Comparison of ENCODE assay signal across 31 cellular contexts in the genomic region with DNA sequence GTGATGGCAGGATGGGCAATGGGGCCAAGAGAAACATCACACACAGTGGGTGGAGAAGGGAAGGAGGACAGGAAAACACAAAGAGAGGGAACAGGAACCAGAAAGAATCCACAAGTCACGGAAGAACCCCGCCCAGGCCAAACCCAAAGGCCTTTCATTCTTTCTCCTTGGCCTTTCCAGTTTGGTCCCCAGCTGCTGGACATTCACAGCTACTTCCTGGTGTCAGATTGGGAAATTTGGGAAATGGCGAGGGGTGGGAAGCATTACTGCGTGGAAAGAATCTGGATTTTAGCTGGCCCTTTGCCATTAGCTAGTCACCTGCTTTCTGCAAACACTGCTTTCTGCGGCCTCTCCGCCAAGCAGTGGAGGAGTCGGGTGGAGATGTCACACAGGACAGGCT.
A peak's percentile ranks its signal among the peaks of the same experiment; 100 is the strongest.
DNase-seq lines count a peak whose midpoint lies in the region; ATAC-seq and TF ChIP-seq lines count a peak whose summit lies in the region.
"Had no signal": no experiment of that assay in that cellular context is flagged by ENCODE, and none has a peak within 500 bp of the region (broad histone marks: within the 10 kb centered on the region; RNA-seq: fewer than 3 reads in every experiment).

No MANE protein-coding gene starts in this region.

- H3K4ac ChIP-seq in mesenchymal stem cell (ENCODE audit: low read depth in 1 of 2, low read length in 2 of 2) (no peak overlapping the region), mesendoderm (ENCODE audit: low read depth, low read length) (no peak overlapping the region)

- H3K4me1 ChIP-seq in right cardiac atrium (ENCODE audit: control insufficient read depth, insufficient read depth, low read length) (peaks cover 3% of the 10 kb centered on the region), mesenchymal stem cell (ENCODE audit: control insufficient read depth, insufficient read depth, low read depth, low read length) (peaks cover 7% of the 10 kb centered on the region), mesendoderm (ENCODE audit: control insufficient read depth, low read depth, low read length) (no peaks in the 10 kb centered on the region), esophagus muscularis mucosa (peaks cover 0 to 7% (median 0%) of the 10 kb centered on the region in 4 donors)
- H3K4me1 ChIP-seq: colonic mucosa, gastrocnemius medialis, stomach had no signal

- H4K5ac ChIP-seq in mesendoderm (ENCODE audit: low read length), result no peak overlapping the region

- no peak overlapping the region for H2AFZ ChIP-seq in mesenchymal stem cell (ENCODE audit: low read depth, low read length)
- H2AFZ ChIP-seq: hepatocyte had no signal

- peaks cover 75% of the 10 kb centered on the region for H3K4me1 Mint-ChIP-seq in chondrocyte (ENCODE audit: low read depth)
- H3K4me1 Mint-ChIP-seq: immature natural killer cell, natural killer cell had no signal

- no peak for TF ChIP-seq EP300 in esophagus muscularis mucosa (IDR thresholded peaks at IDR 0.05)

- no peaks in the 10 kb centered on the region for H3K27me3 Mint-ChIP-seq in chondrocyte (ENCODE audit: low read depth)
- H3K27me3 Mint-ChIP-seq: effector memory CD8-positive, alpha-beta T cell; IgD-negative memory B cell had no signal

- H4K8ac ChIP-seq in mesenchymal stem cell (ENCODE audit: low read length), result peak overlapping the region; percentile 77
- H4K8ac ChIP-seq in mesendoderm (ENCODE audit: low read depth, low read length), result no peak overlapping the region

- H2BK120ac ChIP-seq in mesenchymal stem cell (ENCODE audit: low read depth, low read length) (no peak overlapping the region), mesendoderm (ENCODE audit: low read depth, low read length) (no peak overlapping the region)

- H3K14ac ChIP-seq in mesenchymal stem cell (ENCODE audit: low read length in 2 of 2), result peak overlapping the region in 1 of 2 experiments; percentile 72

- peak overlapping the region in 1 of 2 experiments; percentile 21 for H2BK12ac ChIP-seq in mesenchymal stem cell (ENCODE audit: low read length in 2 of 2)

- TF ChIP-seq POLR2A in esophagus muscularis mucosa (IDR thresholded peaks at IDR 0.05; ENCODE audit: low read depth), result no peak

- H3K18ac ChIP-seq in mesenchymal stem cell (ENCODE audit: low read depth in 1 of 2, low read length in 2 of 2) (peak overlapping the region; percentile 28 to 72), mesendoderm (ENCODE audit: low read length) (no peak overlapping the region)

- no peak overlapping the region for H3K4me3 ChIP-seq in right cardiac atrium (ENCODE audit: low read length)
- H3K4me3 ChIP-seq in mesenchymal stem cell (ENCODE audit: insufficient read depth in 1 of 2, low read depth in 1 of 2, low read length in 2 of 2), result no peak overlapping the region
- no peak overlapping the region for H3K4me3 ChIP-seq in mesendoderm (ENCODE audit: low read length)
- H3K4me3 ChIP-seq in esophagus muscularis mucosa, result no peak overlapping the region
- H3K4me3 ChIP-seq: adrenal gland; BLaER1 treated with 17β-estradiol and CSF1 and Interleukin-3, amounts not matched to agents 10 nM and 100 nM; colonic mucosa; gastrocnemius medialis; hepatocyte; smooth muscle cell; stomach; tibial artery had no signal

- peak overlapping the region; percentile 57 for H2AK5ac ChIP-seq in mesenchymal stem cell (ENCODE audit: low read length, severe bottlenecking)
- H2AK5ac ChIP-seq in mesendoderm (ENCODE audit: low read length), result no peak overlapping the region

- H2BK15ac ChIP-seq in mesenchymal stem cell (ENCODE audit: low read depth, poor library complexity, severe bottlenecking) (peak overlapping the region; percentile 74), mesendoderm (replicated peaks; ENCODE audit: low read depth) (no peak overlapping the region)

- H3K9ac ChIP-seq in mesenchymal stem cell (ENCODE audit: low read length), result no peak overlapping the region
- no peak overlapping the region for H3K9ac ChIP-seq in mesendoderm (ENCODE audit: low read length)
- H3K9ac ChIP-seq: BLaER1 treated with 17β-estradiol and CSF1 and Interleukin-3, amounts not matched to agents 10 nM and 100 nM had no signal

- DNase-seq in right cardiac atrium, result peak in 2 of 3 donors; percentile 46 to 69
- no peak for DNase-seq in Right ventricle myocardium inferior (ENCODE audit: missing footprints)
- DNase-seq in chondrocyte (ENCODE audit: low spot score), result no peak
- no peak for DNase-seq in mesenchymal stem cell
- DNase-seq in mesendoderm, result no peak
- no peak for DNase-seq in esophagus muscularis mucosa (ENCODE audit: extremely low spot score)
- DNase-seq: activated CD4-positive, alpha-beta T cell treated with anti-CD3 and anti-CD28 coated beads, Interleukin-2, amount 50 U/mL, for 4 hours; activated naive CD4-positive, alpha-beta T cell treated with anti-CD3 and anti-CD28 coated beads for 36 hours; adrenal gland; colonic mucosa; DMS53; effector memory CD8-positive, alpha-beta T cell; gastrocnemius medialis; immature natural killer cell; midbrain; natural killer cell; NCI-H1105; NCI-H1930; NCI-H2227 treated with DMSO at 0.1 percent for 48 hours; NCI-H69; stimulated activated CD4-positive, alpha-beta T cell treated with anti-CD3 and anti-CD28 coated beads, Interleukin-1b, Interleukin-23, amount 100 ng/mL, for 48 hours; stimulated activated CD8-positive, alpha-beta memory T cell treated with anti-CD3 and anti-CD28 coated beads, Interleukin-4, amount 100 ng/mL, for 48 hours; stomach; T-helper 9 cell; tibial artery had no signal

- no peak overlapping the region for H3K27ac ChIP-seq in right cardiac atrium (ENCODE audit: low read length)
- no peak overlapping the region for H3K27ac ChIP-seq in mesenchymal stem cell (ENCODE audit: low read length, poor library complexity, severe bottlenecking)
- H3K27ac ChIP-seq in mesendoderm (ENCODE audit: low read depth, low read length), result no peak overlapping the region
- no peak overlapping the region for H3K27ac ChIP-seq in esophagus muscularis mucosa (replicated peaks in 1 of 4)
- H3K27ac ChIP-seq: adrenal gland, colonic mucosa, gastrocnemius medialis, hepatocyte, stomach had no signal

- no peak overlapping the region for H3K4me2 ChIP-seq in mesenchymal stem cell (ENCODE audit: low read length, poor library complexity, severe bottlenecking)
- H3K4me2 ChIP-seq in mesendoderm (ENCODE audit: low read length), result no peak overlapping the region
- H3K4me2 ChIP-seq: hepatocyte, smooth muscle cell had no signal

- H4K91ac ChIP-seq in mesenchymal stem cell (ENCODE audit: low read length), result peak overlapping the region; percentile 61

- H3K9me3 ChIP-seq in right cardiac atrium (ENCODE audit: control insufficient read depth, low read length) (no peaks in the 10 kb centered on the region), mesenchymal stem cell (ENCODE audit: control insufficient read depth, low read length) (no peaks in the 10 kb centered on the region), esophagus muscularis mucosa (no peaks in the 10 kb centered on the region)
- H3K9me3 ChIP-seq: adrenal gland; BLaER1 treated with 17β-estradiol and CSF1 and Interleukin-3, amounts not matched to agents 10 nM and 100 nM; colonic mucosa; gastrocnemius medialis; stomach; tibial artery had no signal

- peak overlapping the region; percentile 80 for H3K27ac Mint-ChIP-seq in chondrocyte (ENCODE audit: unreplicated experiment)
- H3K27ac Mint-ChIP-seq: activated naive CD4-positive, alpha-beta T cell treated with anti-CD3 and anti-CD28 coated beads for 36 hours; effector memory CD8-positive, alpha-beta T cell; IgD-negative memory B cell; immature natural killer cell; natural killer cell had no signal

- no peaks in the 10 kb centered on the region for H3K9me3 Mint-ChIP-seq in chondrocyte (ENCODE audit: low read depth)
- H3K9me3 Mint-ChIP-seq: activated naive CD4-positive, alpha-beta T cell treated with anti-CD3 and anti-CD28 coated beads for 36 hours; effector memory CD8-positive, alpha-beta T cell; IgD-negative memory B cell; immature natural killer cell; natural killer cell had no signal

- H3K4me3 Mint-ChIP-seq in chondrocyte (ENCODE audit: unreplicated experiment), result peak overlapping the region; percentile 14
- H3K4me3 Mint-ChIP-seq: activated naive CD4-positive, alpha-beta T cell treated with anti-CD3 and anti-CD28 coated beads for 36 hours; effector memory CD8-positive, alpha-beta T cell; IgD-negative memory B cell; immature natural killer cell; natural killer cell had no signal

- 80% methylated on average over 7 of the region's 7 CpGs for WGBS in right cardiac atrium
- 95% methylated on average over 7 of the region's 7 CpGs for WGBS in mesenchymal stem cell
- WGBS in mesendoderm (ENCODE audit: extremely low coverage, insufficient coverage, low lambda C conversion rate), result no CpG with 5 or more reads among the region's 7 CpGs
- 81% methylated on average over 7 of the region's 7 CpGs for WGBS in esophagus muscularis mucosa

- no peak overlapping the region for H2BK5ac ChIP-seq in mesenchymal stem cell (ENCODE audit: low read depth, low read length, poor library complexity, severe bottlenecking)
- H2BK5ac ChIP-seq in mesendoderm (ENCODE audit: low read length), result no peak overlapping the region

- H3K56ac ChIP-seq in mesendoderm (ENCODE audit: low read length), result no peak overlapping the region

- H3K79me2 ChIP-seq in mesendoderm (ENCODE audit: control insufficient read depth, insufficient read depth, low read length), result no peaks in the 10 kb centered on the region
- H3K79me2 ChIP-seq: hepatocyte had no signal

- H3K36me3 Mint-ChIP-seq in chondrocyte (ENCODE audit: low read depth), result no peaks in the 10 kb centered on the region
- H3K36me3 Mint-ChIP-seq: IgD-negative memory B cell, immature natural killer cell, natural killer cell had no signal

- no peak overlapping the region for H3K23ac ChIP-seq in mesenchymal stem cell (ENCODE audit: low read length in 2 of 2)
- H3K23ac ChIP-seq in mesendoderm (ENCODE audit: low read length), result no peak overlapping the region

- no peaks in the 10 kb centered on the region for H3K36me3 ChIP-seq in mesenchymal stem cell (ENCODE audit: control insufficient read depth in 1 of 2, insufficient read depth in 2 of 2, low read depth in 1 of 2, low read length in 2 of 2)
- no peaks in the 10 kb centered on the region for H3K36me3 ChIP-seq in mesendoderm (ENCODE audit: control insufficient read depth, insufficient read depth, low read length)
- no peaks in the 10 kb centered on the region for H3K36me3 ChIP-seq in esophagus muscularis mucosa
- H3K36me3 ChIP-seq: adrenal gland, colonic mucosa, gastrocnemius medialis, stomach, tibial artery had no signal

- H3K79me1 ChIP-seq in mesenchymal stem cell (replicated peaks; ENCODE audit: low read length, poor library complexity, severe bottlenecking) (no peaks in the 10 kb centered on the region), mesendoderm (ENCODE audit: low read length) (no peaks in the 10 kb centered on the region)

- H3K27me3 ChIP-seq in right cardiac atrium (ENCODE audit: control insufficient read depth, insufficient read depth) (no peaks in the 10 kb centered on the region), mesenchymal stem cell (ENCODE audit: control insufficient read depth in 1 of 2, insufficient read depth in 1 of 2, low read length in 2 of 2) (no peaks in the 10 kb centered on the region), mesendoderm (ENCODE audit: insufficient read depth, low read length, poor library complexity) (no peaks in the 10 kb centered on the region), esophagus muscularis mucosa (no peaks in the 10 kb centered on the region)
- H3K27me3 ChIP-seq: adrenal gland; BLaER1 treated with 17β-estradiol and CSF1 and Interleukin-3, amounts not matched to agents 10 nM and 100 nM; colonic mucosa; gastrocnemius medialis; hepatocyte; stomach; tibial artery had no signal

- peak; percentile 45 to 76 for ATAC-seq in right cardiac atrium
- no peak for ATAC-seq in Right ventricle myocardium inferior
- no peak for ATAC-seq in HG03571 (IDR thresholded peaks at IDR 0.05; ENCODE audit: unreplicated experiment)
- ATAC-seq: effector memory CD8-positive, alpha-beta T cell; gastrocnemius medialis; left lobe of liver; natural killer cell had no signal

- intact Hi-C loops in right cardiac atrium (cut with DNase I) (loop anchor here in 1 of 4 donors (10.0 kb wide), 1 partner anchor 208 kb away; no protein-coding TSS in a partner anchor), Right ventricle myocardium inferior (cut with DNase I) (no loop called here), esophagus muscularis mucosa (cut with DNase I) (no loop called here)

- no peak for TF ChIP-seq CTCF in chondrocyte (IDR thresholded peaks at IDR 0.05)
- no peak for TF ChIP-seq CTCF in esophagus muscularis mucosa (IDR thresholded peaks at IDR 0.05)

Comparison
In these comparisons a context has a peak if more than half of its experiments do, and no peak if none do; other contexts are left out.
1. ATAC-seq: peak in right cardiac atrium (2 of 2); none in Right ventricle myocardium inferior (single experiment) and HG03571 (single experiment).
2. DNase-seq: peak in right cardiac atrium (2 of 3); none in Right ventricle myocardium inferior (single experiment), chondrocyte (single experiment), mesenchymal stem cell (single experiment), mesendoderm (single experiment) and esophagus muscularis mucosa (single experiment).